Comparison of ENCODE assay signal across 8 cellular contexts in genomic region chr7:99393363-99394187, GRCh38. TPM values are rescaled to one million over a fixed set of nuclear protein-coding genes. Genes with fewer than 3 reads are reported as not detected.
DNase-seq lines count a peak whose midpoint lies in the region; ATAC-seq, FAIRE-seq and TF ChIP-seq lines count a peak whose summit lies in the region.

No MANE protein-coding gene starts in this region.

- TF ChIP-seq CTCF in astrocyte of the spinal cord (IDR thresholded peaks at IDR 0.05; ENCODE audit: low read depth, low read length) (no peak), HepG2 (CRISPR knock-in tag; IDR thresholded peaks at IDR 0.05) (no peak), transverse colon (IDR thresholded peaks at IDR 0.05) (no peak)

- H4K20me1 ChIP-seq in HepG2 (ENCODE audit: insufficient read depth, low read length) = no peaks in the 10 kb centered on the region

- POLR2A ChIA-PET in CD4-positive, alpha-beta memory T cell (lab: Charles Lee; ENCODE audit: partially characterized antibody) = interaction anchor here (0.5 to 13.0 kb wide), 12 partner anchors 9 to 516 kb away, joined by 3 to 210 read pairs (median 6); partner anchors contain the start of genes ARPC1B, BUD31, CPSF4 and PDAP1
- POLR2A ChIA-PET in HepG2 (lab: Yijun Ruan, JAX) (interaction anchor here (0.7 kb wide), 1 partner anchor 8 kb away, joined by 3 read pairs; no protein-coding TSS in a partner anchor), HEK293T (lab: Yijun Ruan, JAX) (interaction anchor here (3.2 kb wide), 1 partner anchor 14 kb away, joined by 24 read pairs; the partner anchor contains the start of genes BUD31 and PDAP1)

- no peak overlapping the region for H3K4me2 ChIP-seq in HepG2 (ENCODE audit: low read depth, low read length)

- peaks cover 70% of the 10 kb centered on the region for H3K36me3 ChIP-seq in CD4-positive, alpha-beta memory T cell (ENCODE audit: insufficient read depth, low read length)
- peaks cover 22 to 72% of the 10 kb centered on the region in 2 experiments for H3K36me3 ChIP-seq in HepG2 (replicated peaks in 1 of 2; ENCODE audit: control insufficient read depth in 1 of 2, insufficient read depth in 2 of 2, low read length in 2 of 2)
- peaks cover 0 to 27% (median 12%) of the 10 kb centered on the region in 4 donors for H3K36me3 ChIP-seq in transverse colon

- intact Hi-C loops in CD4-positive, alpha-beta memory T cell (cut with micrococcal nuclease) = loop anchor here (1.0 to 2.0 kb wide), 3 partner anchors 12 to 19 kb away; partner anchors contain the start of genes ARPC1B, BUD31 and PDAP1
- intact Hi-C loops in HepG2 (cut with micrococcal nuclease; ENCODE audit: unreplicated experiment) = no loop called here
- intact Hi-C loops in transverse colon (cut with DNase I; ENCODE audit: low total_unique reads) = no loop called here

- CTCF ChIA-PET in CD4-positive, alpha-beta memory T cell (lab: Charles Lee; ENCODE audit: partially characterized antibody) = interaction anchor here (0.7 to 4.4 kb wide), 9 partner anchors 15 to 187 kb away, joined by 3 to 28 read pairs (median 3); partner anchors contain the start of genes ARPC1B, BUD31 and PDAP1
- CTCF ChIA-PET in HepG2 (lab: Yijun Ruan, JAX; ENCODE audit: low intra/inter-chr PET ratio, low total read pairs) = no interaction called here
- CTCF ChIA-PET in HEK293T (lab: Yijun Ruan, JAX) = no interaction called here

- H3K27me3 Mint-ChIP-seq in CD4-positive, alpha-beta memory T cell = no peaks in the 10 kb centered on the region

- peak overlapping the region; percentile 60 for H3K27ac ChIP-seq in CD4-positive, alpha-beta memory T cell (ENCODE audit: low read depth, low read length)
- H3K27ac ChIP-seq in HepG2 (ENCODE audit: extremely low read length, insufficient read depth, low read length) (no peak overlapping the region), transverse colon (peak overlapping the region; percentile 72 to 84 (median 82))

- H3K36me3 Mint-ChIP-seq in CD4-positive, alpha-beta memory T cell = peaks cover 17 to 67% of the 10 kb centered on the region in 2 donors

- no peak for TF ChIP-seq RAD21 in HepG2 (CRISPR knock-in tag; IDR thresholded peaks at IDR 0.05)

- FAIRE-seq in HepG2 (lab: Jason Lieb, UNC) = no peak

- H3K4me3 ChIP-seq in CD4-positive, alpha-beta memory T cell (ENCODE audit: low read length in 2 of 2) = peak overlapping the region in 1 of 2 donors; percentile 52
- H3K4me3 ChIP-seq in astrocyte of the spinal cord (ENCODE audit: low read depth, low read length) (peak overlapping the region; percentile 45), HepG2 (replicated peaks in 1 of 3; ENCODE audit: insufficient read depth in 1 of 3, low read depth in 2 of 3, low read length in 3 of 3) (no peak overlapping the region), transverse colon (peak overlapping the region; percentile 45 to 59 (median 49))

- DNase-seq in CD4-positive, alpha-beta memory T cell = no peak
- DNase-seq in NCI-H1092 (lab: John Stamatoyannopoulos, UW) (peak; percentile 84), astrocyte of the spinal cord (ENCODE audit: low read depth, low spot score) (peak; percentile 38), HepG2 (ENCODE audit: low spot score) (no peak), transverse colon (no peak), HEK293T (ENCODE audit: extremely low spot score) (no peak)
- DNase-seq in stimulated activated naive CD4-positive, alpha-beta T cell (lab: John Stamatoyannopoulos, UW) = no peak

- H3K9ac ChIP-seq in HepG2 (ENCODE audit: insufficient read depth, low read depth, low read length) = no peak overlapping the region

- ATAC-seq in HepG2 (no peak), HG02973 (IDR thresholded peaks at IDR 0.05; ENCODE audit: unreplicated experiment) (no peak)

- H3K4me1 Mint-ChIP-seq in CD4-positive, alpha-beta memory T cell = peaks cover 6 to 27% (median 21%) of the 10 kb centered on the region in 4 donors

- no peak for TF ChIP-seq EP300 in HepG2 (IDR thresholded peaks at IDR 0.05; ENCODE audit: low read depth in 2 of 2, low read length in 2 of 2)
- no peak for TF ChIP-seq EP300 in HepG2 (CRISPR knock-in tag; IDR thresholded peaks at IDR 0.05; ENCODE audit: borderline replicate concordance)
- TF ChIP-seq EP300 in transverse colon (IDR thresholded peaks at IDR 0.05; ENCODE audit: low read depth) = no peak

- H2AFZ ChIP-seq in HepG2 (ENCODE audit: low read length) = no peak overlapping the region

- H3K4me3 Mint-ChIP-seq in CD4-positive, alpha-beta memory T cell = peak overlapping the region; percentile 80 to 91 (median 84)

- H3K27ac Mint-ChIP-seq in CD4-positive, alpha-beta memory T cell = peak overlapping the region; percentile 92 to 97 (median 94)

- H3K4me1 ChIP-seq in CD4-positive, alpha-beta memory T cell (ENCODE audit: insufficient read depth, low read length) = peaks cover 22% of the 10 kb centered on the region
- no peaks in the 10 kb centered on the region for H3K4me1 ChIP-seq in HepG2 (ENCODE audit: insufficient read depth, low read length)
- peaks cover 17 to 19% (median 17%) of the 10 kb centered on the region in 4 donors for H3K4me1 ChIP-seq in transverse colon

- 99% methylated on average over 27 of the region's 30 CpGs for WGBS in HepG2 (ENCODE audit: low lambda C conversion rate)
- 17 to 54% methylated on average over 10 to 29 of the region's 30 CpGs for WGBS in transverse colon (ENCODE audit: low coverage in 1 of 2), 2 donors

- H3K27me3 ChIP-seq in CD4-positive, alpha-beta memory T cell (ENCODE audit: insufficient read depth, low read length) = no peaks in the 10 kb centered on the region
- H3K27me3 ChIP-seq in HepG2 (ENCODE audit: control insufficient read depth in 1 of 2, insufficient read depth in 2 of 2, low read length in 2 of 2) (no peaks in the 10 kb centered on the region), transverse colon (no peaks in the 10 kb centered on the region)

- TF ChIP-seq POLR2A in HepG2 (IDR thresholded peaks at IDR 0.05; ENCODE audit: insufficient read depth in 1 of 2, low read depth in 2 of 2, low read length in 2 of 2) (no peak), transverse colon (IDR thresholded peaks at IDR 0.05) (no peak)

- H3K79me2 ChIP-seq in HepG2 (ENCODE audit: insufficient read depth, low read length) = no peaks in the 10 kb centered on the region

- no peaks in the 10 kb centered on the region for H3K9me3 Mint-ChIP-seq in CD4-positive, alpha-beta memory T cell

- no peaks in the 10 kb centered on the region for H3K9me3 ChIP-seq in CD4-positive, alpha-beta memory T cell (ENCODE audit: control insufficient read depth in 1 of 2, low read length in 2 of 2)
- H3K9me3 ChIP-seq in HepG2 (ENCODE audit: low read length) (no peaks in the 10 kb centered on the region), transverse colon (no peaks in the 10 kb centered on the region)

- BruUV-seq in HepG2 (replicated peaks; lab: Mats Ljungman, UMichigan) = no TSS peak

- in situ Hi-C loops in astrocyte of the spinal cord (cut with HindIII; ENCODE audit: low sequenced_read_pairs) = no loop called here
- in situ Hi-C loops in HepG2 (cut with HindIII; ENCODE audit: extremely low pct_ligation_motif_present, low pct_unique_long_range_greater_than_20kb) = no loop called here
- in situ Hi-C loops in transverse colon (cut with MboI; ENCODE audit: low pct_ligation_motif_present in 1 of 4, low pct_unique_long_range_greater_than_20kb in 1 of 4, low sequenced_read_pairs in 3 of 4) = no loop called here

RNA-seq across cellular contexts. Expression of gene PDAP1, which starts 14.8 kb away (rescaled TPM):
- total RNA-seq in CD4-positive, alpha-beta memory T cell = 10 to 100 TPM; 66.0 to 67.0 TPM
- 10 to 100 TPM; 21.5 to 27.7 TPM for polyA plus RNA-seq in CD4-positive, alpha-beta memory T cell
- 95.1 and 100 TPM in 2 replicates for total RNA-seq in HepG2 (2016; rRNA removed; fragmentation: Illumina TruSeq; extraction: Trizol)
- total RNA-seq in HepG2 (2016; cell fraction: cytosol; rRNA removed; fragmentation: Illumina TruSeq; extraction: Trizol; ENCODE audit: low read depth) = 15.0 and 19.2 TPM in 2 replicates
- total RNA-seq in HepG2 (2016; cell fraction: insoluble cytoplasmic fraction; rRNA removed; fragmentation: Illumina TruSeq; extraction: Trizol) = 90.3 and 105 TPM in 2 replicates
- total RNA-seq in HepG2 (2016; cell fraction: membrane; rRNA removed; fragmentation: Illumina TruSeq; extraction: Trizol) = 52.2 and 52.9 TPM in 2 replicates
- total RNA-seq in HepG2 (2016; cell fraction: nucleus; rRNA removed; fragmentation: Illumina TruSeq; extraction: Trizol) = 30.1 and 33.8 TPM in 2 replicates
- polyA plus RNA-seq in HepG2 (2011; rRNA removed) = 12.8 and 13.0 TPM in 2 replicates
- polyA plus RNA-seq in HepG2 (2011; cell fraction: cytosol; rRNA removed) = 19.6 and 25.2 TPM in 2 replicates
- 14.1 and 20.3 TPM in 2 replicates for polyA plus RNA-seq in HepG2 (2011; cell fraction: nucleus; rRNA removed)
- 53.9 and 81.7 TPM in 2 replicates for polyA plus RNA-seq in HepG2 (2012)
- 38.3 and 39.1 TPM in 2 replicates for polyA plus RNA-seq in HepG2 (2016; cell fraction: cytosol; fragmentation: Illumina TruSeq; extraction: Trizol; ENCODE audit: low read depth)
- polyA plus RNA-seq in HepG2 (2016; cell fraction: insoluble cytoplasmic fraction; fragmentation: Illumina TruSeq; extraction: Trizol; ENCODE audit: low read depth) = 158 and 188 TPM in 2 replicates
- polyA plus RNA-seq in HepG2 (2016; cell fraction: membrane; fragmentation: Illumina TruSeq; extraction: Trizol; ENCODE audit: low read depth) = 81.7 and 84.4 TPM in 2 replicates
- polyA plus RNA-seq in HepG2 (2016; cell fraction: nucleus; fragmentation: Illumina TruSeq; extraction: Trizol; ENCODE audit: insufficient read depth, low read depth) = 112 and 119 TPM in 2 replicates
- 11.3 and 20.5 TPM in 2 replicates for polyA minus RNA-seq in HepG2 (2011; rRNA and poly(A)+ RNA removed; ENCODE audit: low replicate concordance)
- polyA minus RNA-seq in HepG2 (2011; cell fraction: cytosol; rRNA and poly(A)+ RNA removed) = 9.1 and 13.5 TPM in 2 replicates
- 5.4 and 7.5 TPM in 2 replicates for polyA minus RNA-seq in HepG2 (2011; cell fraction: nucleus; rRNA and poly(A)+ RNA removed)
- 10 to 100 TPM; 27.7 to 54.9 (median 49.9) TPM for total RNA-seq in transverse colon

RNA-seq across cellular contexts. Expression of gene BUD31, which starts 15.2 kb away (rescaled TPM):
- total RNA-seq in CD4-positive, alpha-beta memory T cell = 10 to 100 TPM; 60.0 to 61.3 TPM
- polyA plus RNA-seq in CD4-positive, alpha-beta memory T cell = 100 to 1,000 TPM; 163 to 175 TPM
- total RNA-seq in HepG2 (2016; rRNA removed; fragmentation: Illumina TruSeq; extraction: Trizol) = 79.1 and 101 TPM in 2 replicates
- 107 and 126 TPM in 2 replicates for total RNA-seq in HepG2 (2016; cell fraction: cytosol; rRNA removed; fragmentation: Illumina TruSeq; extraction: Trizol; ENCODE audit: low read depth)
- total RNA-seq in HepG2 (2016; cell fraction: insoluble cytoplasmic fraction; rRNA removed; fragmentation: Illumina TruSeq; extraction: Trizol) = 82.3 and 106 TPM in 2 replicates
- 94.8 and 104 TPM in 2 replicates for total RNA-seq in HepG2 (2016; cell fraction: membrane; rRNA removed; fragmentation: Illumina TruSeq; extraction: Trizol)
- 32.8 and 34.3 TPM in 2 replicates for total RNA-seq in HepG2 (2016; cell fraction: nucleus; rRNA removed; fragmentation: Illumina TruSeq; extraction: Trizol)
- polyA plus RNA-seq in HepG2 (2011; rRNA removed) = 29.8 and 35.1 TPM in 2 replicates
- 28.0 and 29.4 TPM in 2 replicates for polyA plus RNA-seq in HepG2 (2011; cell fraction: cytosol; rRNA removed)
- 22.8 and 23.2 TPM in 2 replicates for polyA plus RNA-seq in HepG2 (2011; cell fraction: nucleus; rRNA removed)
- polyA plus RNA-seq in HepG2 (2012) = 43.3 and 47.1 TPM in 2 replicates
- 95.5 and 116 TPM in 2 replicates for polyA plus RNA-seq in HepG2 (2016; cell fraction: cytosol; fragmentation: Illumina TruSeq; extraction: Trizol; ENCODE audit: low read depth)
- polyA plus RNA-seq in HepG2 (2016; cell fraction: insoluble cytoplasmic fraction; fragmentation: Illumina TruSeq; extraction: Trizol; ENCODE audit: low read depth) = 107 and 115 TPM in 2 replicates
- 80.6 and 97.1 TPM in 2 replicates for polyA plus RNA-seq in HepG2 (2016; cell fraction: membrane; fragmentation: Illumina TruSeq; extraction: Trizol; ENCODE audit: low read depth)
- polyA plus RNA-seq in HepG2 (2016; cell fraction: nucleus; fragmentation: Illumina TruSeq; extraction: Trizol; ENCODE audit: insufficient read depth, low read depth) = 49.7 and 51.5 TPM in 2 replicates
- 27.6 and 30.9 TPM in 2 replicates for polyA minus RNA-seq in HepG2 (2011; rRNA and poly(A)+ RNA removed; ENCODE audit: low replicate concordance)
- 16.5 and 20.6 TPM in 2 replicates for polyA minus RNA-seq in HepG2 (2011; cell fraction: cytosol; rRNA and poly(A)+ RNA removed)
- 17.6 and 25.0 TPM in 2 replicates for polyA minus RNA-seq in HepG2 (2011; cell fraction: nucleus; rRNA and poly(A)+ RNA removed)
- 100 to 1,000 TPM in 1 of 4 donors, 10 to 100 TPM in 2, 1 to 10 TPM in 1; 5.0 to 167 (median 50.1) TPM for total RNA-seq in transverse colon

RNA-seq across cellular contexts. Expression of gene ARPC1B, which starts 19.0 kb away (rescaled TPM):
- 100 to 1,000 TPM; 188 to 191 TPM for total RNA-seq in CD4-positive, alpha-beta memory T cell
- polyA plus RNA-seq in CD4-positive, alpha-beta memory T cell = 100 to 1,000 TPM; 862 to 906 TPM
- 89.1 and 92.2 TPM in 2 replicates for total RNA-seq in HepG2 (2016; rRNA removed; fragmentation: Illumina TruSeq; extraction: Trizol)
- total RNA-seq in HepG2 (2016; cell fraction: cytosol; rRNA removed; fragmentation: Illumina TruSeq; extraction: Trizol; ENCODE audit: low read depth) = 177 and 178 TPM in 2 replicates
- 96.5 and 103 TPM in 2 replicates for total RNA-seq in HepG2 (2016; cell fraction: insoluble cytoplasmic fraction; rRNA removed; fragmentation: Illumina TruSeq; extraction: Trizol)
- 193 and 196 TPM in 2 replicates for total RNA-seq in HepG2 (2016; cell fraction: membrane; rRNA removed; fragmentation: Illumina TruSeq; extraction: Trizol)
- total RNA-seq in HepG2 (2016; cell fraction: nucleus; rRNA removed; fragmentation: Illumina TruSeq; extraction: Trizol) = 40.7 and 55.8 TPM in 2 replicates
- 72.9 and 89.3 TPM in 2 replicates for polyA plus RNA-seq in HepG2 (2011; rRNA removed)
- 96.6 and 133 TPM in 2 replicates for polyA plus RNA-seq in HepG2 (2011; cell fraction: cytosol; rRNA removed)
- 99.1 and 115 TPM in 2 replicates for polyA plus RNA-seq in HepG2 (2011; cell fraction: nucleus; rRNA removed)
- 36.2 and 88.7 TPM in 2 replicates for polyA plus RNA-seq in HepG2 (2012)
- 263 and 307 TPM in 2 replicates for polyA plus RNA-seq in HepG2 (2016; cell fraction: cytosol; fragmentation: Illumina TruSeq; extraction: Trizol; ENCODE audit: low read depth)
- 123 and 124 TPM in 2 replicates for polyA plus RNA-seq in HepG2 (2016; cell fraction: insoluble cytoplasmic fraction; fragmentation: Illumina TruSeq; extraction: Trizol; ENCODE audit: low read depth)
- 224 and 233 TPM in 2 replicates for polyA plus RNA-seq in HepG2 (2016; cell fraction: membrane; fragmentation: Illumina TruSeq; extraction: Trizol; ENCODE audit: low read depth)
- 78.2 and 84.5 TPM in 2 replicates for polyA plus RNA-seq in HepG2 (2016; cell fraction: nucleus; fragmentation: Illumina TruSeq; extraction: Trizol; ENCODE audit: insufficient read depth, low read depth)
- polyA minus RNA-seq in HepG2 (2011; rRNA and poly(A)+ RNA removed; ENCODE audit: low replicate concordance) = 58.7 and 66.9 TPM in 2 replicates
- 37.9 and 45.0 TPM in 2 replicates for polyA minus RNA-seq in HepG2 (2011; cell fraction: cytosol; rRNA and poly(A)+ RNA removed)
- 27.1 and 29.6 TPM in 2 replicates for polyA minus RNA-seq in HepG2 (2011; cell fraction: nucleus; rRNA and poly(A)+ RNA removed)
- 100 to 1,000 TPM; 138 to 346 (median 186) TPM for total RNA-seq in transverse colon

RNA-seq across cellular contexts. Expression of gene PTCD1, which starts 45.0 kb away (rescaled TPM):
- total RNA-seq in CD4-positive, alpha-beta memory T cell = 1 to 10 TPM; 7.4 to 7.7 TPM
- 1 to 10 TPM in 1 of 2 donors, under 1 TPM in 1; 1.00 to 4.0 TPM for polyA plus RNA-seq in CD4-positive, alpha-beta memory T cell
- total RNA-seq in HepG2 (2016; rRNA removed; fragmentation: Illumina TruSeq; extraction: Trizol) = 4.7 and 8.4 TPM in 2 replicates
- total RNA-seq in HepG2 (2016; cell fraction: cytosol; rRNA removed; fragmentation: Illumina TruSeq; extraction: Trizol; ENCODE audit: low read depth) = 1.1 TPM in 2 replicates
- 6.6 and 6.9 TPM in 2 replicates for total RNA-seq in HepG2 (2016; cell fraction: insoluble cytoplasmic fraction; rRNA removed; fragmentation: Illumina TruSeq; extraction: Trizol)
- 2.7 and 3.1 TPM in 2 replicates for total RNA-seq in HepG2 (2016; cell fraction: membrane; rRNA removed; fragmentation: Illumina TruSeq; extraction: Trizol)
- total RNA-seq in HepG2 (2016; cell fraction: nucleus; rRNA removed; fragmentation: Illumina TruSeq; extraction: Trizol) = 5.3 and 7.0 TPM in 2 replicates
- 3.0 and 3.4 TPM in 2 replicates for polyA plus RNA-seq in HepG2 (2011; rRNA removed)
- polyA plus RNA-seq in HepG2 (2011; cell fraction: cytosol; rRNA removed) = 2.6 and 3.5 TPM in 2 replicates
- polyA plus RNA-seq in HepG2 (2011; cell fraction: nucleus; rRNA removed) = 8.7 and 9.3 TPM in 2 replicates
- polyA plus RNA-seq in HepG2 (2012) = 2.8 and 4.0 TPM in 2 replicates
- 0.45 and 0.50 TPM in 2 replicates for polyA plus RNA-seq in HepG2 (2016; cell fraction: cytosol; fragmentation: Illumina TruSeq; extraction: Trizol; ENCODE audit: low read depth)
- 3.6 and 4.2 TPM in 2 replicates for polyA plus RNA-seq in HepG2 (2016; cell fraction: insoluble cytoplasmic fraction; fragmentation: Illumina TruSeq; extraction: Trizol; ENCODE audit: low read depth)
- polyA plus RNA-seq in HepG2 (2016; cell fraction: membrane; fragmentation: Illumina TruSeq; extraction: Trizol; ENCODE audit: low read depth) = 1.1 TPM in 2 replicates
- 7.2 and 7.4 TPM in 2 replicates for polyA plus RNA-seq in HepG2 (2016; cell fraction: nucleus; fragmentation: Illumina TruSeq; extraction: Trizol; ENCODE audit: insufficient read depth, low read depth)
- 4.9 and 6.4 TPM in 2 replicates for polyA minus RNA-seq in HepG2 (2011; rRNA and poly(A)+ RNA removed; ENCODE audit: low replicate concordance)
- 2.3 and 3.4 TPM in 2 replicates for polyA minus RNA-seq in HepG2 (2011; cell fraction: cytosol; rRNA and poly(A)+ RNA removed)
- polyA minus RNA-seq in HepG2 (2011; cell fraction: nucleus; rRNA and poly(A)+ RNA removed) = 3.3 and 5.2 TPM in 2 replicates
- total RNA-seq in transverse colon = 10 to 100 TPM in 1 of 4 donors, 1 to 10 TPM in 3; 1.8 to 38.2 (median 5.5) TPM

RNA-seq across cellular contexts. Expression of gene CPSF4, which starts 45.2 kb away (rescaled TPM):
- total RNA-seq in CD4-positive, alpha-beta memory T cell = 10 to 100 TPM; 49.2 to 54.7 TPM
- polyA plus RNA-seq in CD4-positive, alpha-beta memory T cell = 10 to 100 TPM; 21.9 to 26.8 TPM
- total RNA-seq in HepG2 (2016; rRNA removed; fragmentation: Illumina TruSeq; extraction: Trizol) = 44.4 and 49.6 TPM in 2 replicates
- 49.0 and 53.5 TPM in 2 replicates for total RNA-seq in HepG2 (2016; cell fraction: cytosol; rRNA removed; fragmentation: Illumina TruSeq; extraction: Trizol; ENCODE audit: low read depth)
- 45.9 and 53.1 TPM in 2 replicates for total RNA-seq in HepG2 (2016; cell fraction: insoluble cytoplasmic fraction; rRNA removed; fragmentation: Illumina TruSeq; extraction: Trizol)
- 79.7 and 79.9 TPM in 2 replicates for total RNA-seq in HepG2 (2016; cell fraction: membrane; rRNA removed; fragmentation: Illumina TruSeq; extraction: Trizol)
- total RNA-seq in HepG2 (2016; cell fraction: nucleus; rRNA removed; fragmentation: Illumina TruSeq; extraction: Trizol) = 37.5 and 41.5 TPM in 2 replicates
- polyA plus RNA-seq in HepG2 (2011; rRNA removed) = 34.1 and 46.9 TPM in 2 replicates
- 25.3 and 33.9 TPM in 2 replicates for polyA plus RNA-seq in HepG2 (2011; cell fraction: cytosol; rRNA removed)
- polyA plus RNA-seq in HepG2 (2011; cell fraction: nucleus; rRNA removed) = 91.4 and 98.3 TPM in 2 replicates
- 20.7 and 21.6 TPM in 2 replicates for polyA plus RNA-seq in HepG2 (2012)
- 59.8 and 60.5 TPM in 2 replicates for polyA plus RNA-seq in HepG2 (2016; cell fraction: cytosol; fragmentation: Illumina TruSeq; extraction: Trizol; ENCODE audit: low read depth)
- polyA plus RNA-seq in HepG2 (2016; cell fraction: insoluble cytoplasmic fraction; fragmentation: Illumina TruSeq; extraction: Trizol; ENCODE audit: low read depth) = 48.9 and 50.6 TPM in 2 replicates
- 72.4 and 75.2 TPM in 2 replicates for polyA plus RNA-seq in HepG2 (2016; cell fraction: membrane; fragmentation: Illumina TruSeq; extraction: Trizol; ENCODE audit: low read depth)
- polyA plus RNA-seq in HepG2 (2016; cell fraction: nucleus; fragmentation: Illumina TruSeq; extraction: Trizol; ENCODE audit: insufficient read depth, low read depth) = 101 and 102 TPM in 2 replicates
- polyA minus RNA-seq in HepG2 (2011; rRNA and poly(A)+ RNA removed; ENCODE audit: low replicate concordance) = 50.0 and 95.3 TPM in 2 replicates
- polyA minus RNA-seq in HepG2 (2011; cell fraction: cytosol; rRNA and poly(A)+ RNA removed) = 12.8 and 13.5 TPM in 2 replicates
- polyA minus RNA-seq in HepG2 (2011; cell fraction: nucleus; rRNA and poly(A)+ RNA removed) = 36.1 and 37.3 TPM in 2 replicates
- total RNA-seq in transverse colon = 10 to 100 TPM; 20.7 to 65.5 (median 24.8) TPM

Comparison
In these comparisons a context has a peak if more than half of its experiments do, and no peak if none do; other contexts are left out.
1. DNase-seq: peak in NCI-H1092 (single experiment) and astrocyte of the spinal cord (single experiment); none in CD4-positive, alpha-beta memory T cell (0 of 5), HepG2 (single experiment), transverse colon (single experiment), HEK293T (single experiment) and stimulated activated naive CD4-positive, alpha-beta T cell (0 of 6).
2. H3K4me3 ChIP-seq: peak in astrocyte of the spinal cord (single experiment) and transverse colon (4 of 4); none in HepG2 (0 of 3).